In the genomic region with DNA sequence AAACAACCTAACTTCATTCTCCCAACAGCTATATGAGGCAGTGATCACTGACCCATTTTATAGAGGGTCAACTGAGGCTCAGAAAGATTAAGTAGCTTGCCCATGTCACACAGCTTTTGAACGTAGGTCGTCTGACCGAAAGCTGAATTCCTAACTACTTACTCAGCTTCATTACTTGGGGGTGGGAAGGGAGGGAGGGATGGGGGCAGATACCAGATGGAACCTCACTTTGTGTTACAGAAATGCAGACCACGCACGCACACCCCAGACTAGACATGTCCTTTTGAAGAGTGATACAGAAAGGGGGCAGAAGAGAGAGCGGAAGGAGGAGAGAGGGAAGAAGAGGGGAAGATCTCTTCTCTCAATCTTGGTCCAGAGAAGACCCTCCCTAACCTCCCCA, we compare ENCODE assay signal across 1 cellular context.
TF ChIP-seq lines count a peak whose summit lies in the region.

No MANE protein-coding gene starts in this region.

TF ChIP-seq in WTC11, 78 proteins besides CTCF, POLR2A, EP300 and RAD21 (continued from another document):
- no peak for TF ChIP-seq AFF4 (CRISPR knock-in tag; IDR thresholded peaks at IDR 0.05; ENCODE audit: borderline replicate concordance)
TF ChIP-seq in WTC11: peak in this region for 0.
